In the genomic region with DNA sequence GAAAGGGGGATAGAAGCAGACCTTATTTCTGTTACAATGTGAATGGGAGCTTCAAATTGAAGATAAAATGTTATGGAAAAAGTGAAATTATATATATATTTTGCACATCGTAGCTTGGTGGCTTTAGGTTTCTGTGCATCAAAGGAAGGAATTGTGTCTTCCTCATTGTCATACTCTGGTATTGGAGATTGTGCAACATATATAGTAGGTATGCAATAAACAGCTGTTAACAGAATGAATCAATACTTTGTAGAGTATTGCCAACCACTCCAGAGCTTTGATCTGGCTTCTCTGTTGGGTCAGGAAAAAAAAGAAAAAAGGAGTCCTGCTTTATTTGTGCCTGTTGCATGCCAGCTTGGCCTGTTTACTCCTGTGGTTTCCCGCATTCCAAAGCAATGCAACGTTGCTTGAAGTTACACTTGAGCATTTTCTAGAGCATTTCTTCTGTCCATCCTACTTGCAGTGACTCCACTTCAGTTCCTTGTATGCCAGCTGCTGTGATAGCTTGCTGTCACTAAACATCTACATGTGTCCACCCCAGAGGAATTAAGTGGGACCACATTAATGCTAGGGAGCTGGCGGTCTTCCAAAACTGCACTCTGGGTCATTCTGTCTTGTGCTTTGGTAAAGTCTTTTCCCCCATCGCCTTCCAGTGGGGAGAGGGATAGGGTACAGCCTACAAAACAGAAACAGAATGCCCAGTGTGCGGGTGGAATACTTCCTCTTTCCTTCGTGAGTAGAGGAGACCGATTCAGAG, we compare ENCODE assay signal across 17 cellular contexts.
A peak's percentile ranks its signal among the peaks of the same experiment; 100 is the strongest.
DNase-seq lines count a peak whose midpoint lies in the region; ATAC-seq and TF ChIP-seq lines count a peak whose summit lies in the region.
"Had no signal": no experiment of that assay in that cellular context is flagged by ENCODE, and none has a peak within 500 bp of the region (broad histone marks: within the 10 kb centered on the region; RNA-seq: fewer than 3 reads in every experiment).

No MANE protein-coding gene starts in this region.

- peak overlapping the region; percentile 81 for H3K27ac ChIP-seq in ascending aorta
- H3K27ac ChIP-seq: prostate gland had no signal

- intact Hi-C loops in ascending aorta (cut with DNase I), result loop anchor here (5.0 to 10.0 kb wide), 3 partner anchors 58 to 1580 kb away; a partner anchor contains a TSS

- no peaks in the 10 kb centered on the region for H3K36me3 Mint-ChIP-seq in T-helper 17 cell (ENCODE audit: low read depth)
- H3K36me3 Mint-ChIP-seq: CD8-positive, alpha-beta T cell had no signal

- H3K27ac Mint-ChIP-seq in T-helper 17 cell, result no peak overlapping the region
- H3K27ac Mint-ChIP-seq: CD8-positive, alpha-beta T cell; T-helper 1 cell treated with Interleukin-12 subunit alpha and Interleukin-12 subunit beta and Interleukin-4 antibody, amounts not matched to agents 30 μg/mL and 1 μg/mL, for 36 hours had no signal

- no peaks in the 10 kb centered on the region for H3K4me1 Mint-ChIP-seq in T-helper 17 cell
- H3K4me1 Mint-ChIP-seq: central memory CD8-positive, alpha-beta T cell had no signal

- H3K4me3 Mint-ChIP-seq in T-helper 17 cell, result no peak overlapping the region
- H3K4me3 Mint-ChIP-seq: CD8-positive, alpha-beta T cell; central memory CD8-positive, alpha-beta T cell; T-helper 1 cell treated with Interleukin-12 subunit alpha and Interleukin-12 subunit beta and Interleukin-4 antibody, amounts not matched to agents 30 μg/mL and 1 μg/mL, for 36 hours had no signal

- TF ChIP-seq CTCF in BE2C (IDR thresholded peaks at IDR 0.05; ENCODE audit: low read depth, low read length), result no peak
- no peak for TF ChIP-seq CTCF in ascending aorta (IDR thresholded peaks at IDR 0.05)

- no peak for ATAC-seq in T-helper 17 cell
- no peak for ATAC-seq in HG02759 (IDR thresholded peaks at IDR 0.05; ENCODE audit: unreplicated experiment)
- no peak for ATAC-seq in GM19463 (IDR thresholded peaks at IDR 0.05; ENCODE audit: unreplicated experiment)
- ATAC-seq: CD8-positive, alpha-beta T cell; mucosa of descending colon had no signal

- H3K36me3 ChIP-seq in BE2C (no peaks in the 10 kb centered on the region), ascending aorta (no peaks in the 10 kb centered on the region)
- H3K36me3 ChIP-seq: prostate gland had no signal

- H3K4me1 ChIP-seq in BE2C, result no peaks in the 10 kb centered on the region
- peaks cover 0 to 18% of the 10 kb centered on the region in 2 donors for H3K4me1 ChIP-seq in ascending aorta
- H3K4me1 ChIP-seq: prostate gland had no signal

- H3K4me3 ChIP-seq in BE2C (ENCODE audit: low read depth, low read length), result no peak overlapping the region
- H3K4me3 ChIP-seq in ascending aorta, result no peak overlapping the region
- H3K4me3 ChIP-seq: mucosa of descending colon, prostate gland had no signal

- DNase-seq in BE2C (peak; percentile 8), LHCN-M2 (ENCODE audit: low read depth) (peak; percentile 80), ascending aorta (ENCODE audit: low spot score in 2 of 2) (no peak), kidney tubule cell (ENCODE audit: low spot score) (peak; percentile 19), cerebellar cortex (ENCODE audit: low spot score) (no peak), T-helper 17 cell (no peak)
- DNase-seq: activated effector memory CD4-positive, alpha-beta T cell treated with anti-CD3 and anti-CD28 coated beads, Interleukin-2, amount 50 U/mL, for 16 hours; CD8-positive, alpha-beta T cell; mucosa of descending colon; NCI-H1436 treated with DMSO at 0.1 percent for 48 hours; stimulated activated CD4-positive, alpha-beta T cell treated with anti-CD3 and anti-CD28 coated beads, Interleukin-2, amount 100 ng/mL, for 24 hours; stimulated activated naive CD4-positive, alpha-beta T cell had no signal

- H3K27me3 ChIP-seq in BE2C (no peaks in the 10 kb centered on the region), ascending aorta (no peaks in the 10 kb centered on the region)

- H3K9me3 ChIP-seq in BE2C, result no peaks in the 10 kb centered on the region
- H3K9me3 ChIP-seq in ascending aorta, result no peaks in the 10 kb centered on the region
- H3K9me3 ChIP-seq in T-helper 17 cell (ENCODE audit: control insufficient read depth, low read length, poor library complexity, severe bottlenecking), result no peaks in the 10 kb centered on the region
- H3K9me3 ChIP-seq: mucosa of descending colon, prostate gland had no signal

- no peaks in the 10 kb centered on the region for H3K27me3 Mint-ChIP-seq in T-helper 17 cell
- H3K27me3 Mint-ChIP-seq: central memory CD8-positive, alpha-beta T cell had no signal

Comparison
In these comparisons a context has a peak if more than half of its experiments do, and no peak if none do; other contexts are left out.
1. DNase-seq: peak in BE2C (single experiment), LHCN-M2 (single experiment) and kidney tubule cell (single experiment); none in ascending aorta (0 of 2), cerebellar cortex (single experiment) and T-helper 17 cell (0 of 3).